9 cellular contexts compared by ENCODE assay signal in the genomic region with DNA sequence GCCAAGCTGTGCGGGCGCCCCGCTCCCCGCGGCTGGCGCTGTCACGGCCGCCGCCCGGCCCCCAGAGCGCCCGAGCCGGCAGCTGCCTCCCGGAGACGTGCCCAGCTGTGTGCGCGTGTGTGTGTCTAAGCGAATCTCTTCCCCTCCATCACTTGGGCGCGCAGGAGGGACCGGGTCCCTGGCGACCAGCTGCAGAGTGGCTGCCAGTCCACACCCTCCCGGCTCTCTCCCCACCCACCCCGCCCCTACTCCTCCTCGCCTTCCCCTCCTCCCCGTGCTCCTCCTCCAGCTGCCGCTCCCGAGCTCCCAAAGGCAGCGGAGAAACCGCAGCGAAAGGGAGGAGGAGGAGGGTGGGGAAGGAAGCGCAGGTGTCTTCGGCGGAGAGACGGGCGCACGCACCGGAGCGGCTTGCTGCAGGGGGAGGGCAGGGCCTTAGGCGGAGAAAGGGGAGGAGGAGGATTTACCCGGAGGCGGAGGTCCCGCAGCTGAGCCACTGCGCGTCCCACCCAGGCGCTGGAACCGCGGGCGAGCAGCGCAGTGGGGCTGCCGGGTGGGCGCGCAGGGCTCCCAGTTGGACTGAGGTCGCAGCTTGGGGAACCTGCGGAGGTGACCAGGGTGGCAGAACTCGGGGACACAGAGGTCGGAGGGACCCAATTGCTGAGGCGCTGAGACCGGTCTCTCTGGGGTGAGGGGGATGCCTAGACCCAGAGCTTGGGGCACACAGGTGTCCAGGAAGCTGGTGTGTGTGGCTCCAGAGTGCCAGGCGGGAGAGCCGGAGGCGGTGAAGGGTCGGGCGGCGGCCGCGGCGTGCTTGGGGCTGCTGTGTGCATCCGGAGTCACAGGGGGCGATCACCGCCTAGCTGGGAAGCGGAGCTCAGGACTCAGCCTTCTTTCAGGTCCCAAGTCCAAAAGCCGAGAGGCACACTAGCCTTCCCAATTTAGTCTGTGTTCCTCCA. TPM values are rescaled to one million over a fixed set of nuclear protein-coding genes. Genes with fewer than 3 reads are reported as not detected.
DNase-seq lines count a peak whose midpoint lies in the region; ATAC-seq, FAIRE-seq and TF ChIP-seq lines count a peak whose summit lies in the region.
"Had no signal": no experiment of that assay in that cellular context is flagged by ENCODE, and none has a peak within 500 bp of the region (broad histone marks: within the 10 kb centered on the region; RNA-seq: fewer than 3 reads in every experiment).

A gene with protein sequence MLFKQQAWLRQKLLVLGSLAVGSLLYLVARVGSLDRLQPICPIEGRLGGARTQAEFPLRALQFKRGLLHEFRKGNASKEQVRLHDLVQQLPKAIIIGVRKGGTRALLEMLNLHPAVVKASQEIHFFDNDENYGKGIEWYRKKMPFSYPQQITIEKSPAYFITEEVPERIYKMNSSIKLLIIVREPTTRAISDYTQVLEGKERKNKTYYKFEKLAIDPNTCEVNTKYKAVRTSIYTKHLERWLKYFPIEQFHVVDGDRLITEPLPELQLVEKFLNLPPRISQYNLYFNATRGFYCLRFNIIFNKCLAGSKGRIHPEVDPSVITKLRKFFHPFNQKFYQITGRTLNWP (minus strand): TSS at position 198 of the 956 bp plus-strand sequence. CDS start 280,178 bp downstream, outside the sequence.

- H3K36me3 ChIP-seq in MM.1S (replicated peaks; ENCODE audit: insufficient read depth, low read length) = no peaks in the 10 kb centered on the region
- H3K36me3 ChIP-seq in cardiac muscle cell = no peaks in the 10 kb centered on the region
- no peaks in the 10 kb centered on the region for H3K36me3 ChIP-seq in pancreas

- ATAC-seq in activated T-helper 17 cell treated with anti-CD3 and anti-CD28 coated beads, Interleukin-2, amount 50 U/mL, for 72 hours (replicated peaks) = no peak
- ATAC-seq in pancreas (peak; percentile 48 to 88 (median 84)), GM21529 (IDR thresholded peaks at IDR 0.05; ENCODE audit: unreplicated experiment) (no peak)

- peak within 1 kb of the TSS; percentile 99 for H2AFZ ChIP-seq in MM.1S (ENCODE audit: low read length)

- H3K27ac Mint-ChIP-seq in activated T-helper 17 cell treated with anti-CD3 and anti-CD28 coated beads, Interleukin-2, amount 50 U/mL, for 72 hours = no peak within 1 kb of the TSS

- DNase-seq in activated CD4-positive, alpha-beta T cell treated with anti-CD3 and anti-CD28 coated beads, Interleukin-2, amount 50 U/mL, for 48 hours = peak; percentile 3
- DNase-seq in activated CD4-positive, alpha-beta T cell treated with anti-CD3 and anti-CD28 coated beads for 1 hour = no peak
- DNase-seq in MM.1S = peak; percentile 72
- DNase-seq in cardiac muscle cell (ENCODE audit: low read depth in 1 of 2, low spot score in 1 of 2) = peak; percentile 14 to 88
- DNase-seq in pancreas = peak; percentile 6 to 72 (median 32)
- no peak for DNase-seq in AML-193 (lab: John Stamatoyannopoulos, UW)

- no peaks in the 10 kb centered on the region for H3K4me1 Mint-ChIP-seq in activated T-helper 17 cell treated with anti-CD3 and anti-CD28 coated beads, Interleukin-2, amount 50 U/mL, for 72 hours

- peak within 1 kb of the TSS; percentile 41; the same call in 1 of the 2 replicates for H3K9ac ChIP-seq in MM.1S (ENCODE audit: low read length)

- H3K9me3 Mint-ChIP-seq in activated T-helper 17 cell treated with anti-CD3 and anti-CD28 coated beads, Interleukin-2, amount 50 U/mL, for 72 hours = no peaks in the 10 kb centered on the region

- no peak for FAIRE-seq in pancreas (lab: Jason Lieb, UNC)

- H3K4me1 ChIP-seq in MM.1S (ENCODE audit: low read length) = peaks cover 12% of the 10 kb centered on the region
- peaks cover 3% of the 10 kb centered on the region for H3K4me1 ChIP-seq in cardiac muscle cell (ENCODE audit: low read depth)
- H3K4me1 ChIP-seq in pancreas = peaks cover 0 to 2% (median 0%) of the 10 kb centered on the region in 3 donors

- WGBS in pancreas, 2 donors = 0 to 1% methylated on average over 68 to 73 of the region's 73 CpGs

- H3K27me3 Mint-ChIP-seq in activated T-helper 17 cell treated with anti-CD3 and anti-CD28 coated beads, Interleukin-2, amount 50 U/mL, for 72 hours = peaks cover 46% of the 10 kb centered on the region

- peak within 1 kb of the TSS; percentile 83 for H3K4me3 ChIP-seq in MM.1S (ENCODE audit: low read length)
- peak within 1 kb of the TSS; percentile 50 for H3K4me3 ChIP-seq in cardiac muscle cell
- peak within 1 kb of the TSS; percentile 23 to 60 (median 39) for H3K4me3 ChIP-seq in pancreas

- peak within 1 kb of the TSS; percentile 95 for H3K4me2 ChIP-seq in MM.1S (ENCODE audit: low read depth, low read length)

- TF ChIP-seq CTCF in MM.1S (IDR thresholded peaks at IDR 0.05; ENCODE audit: low read length) (peak; percentile 54), cardiac muscle cell (IDR thresholded peaks at IDR 0.05; ENCODE audit: low read depth, low read length) (peak; percentile 12), pancreas (IDR thresholded peaks at IDR 0.05) (no peak)

- H3K27ac ChIP-seq in MM.1S (ENCODE audit: low read length) (peak within 1 kb of the TSS; percentile 49; the same call in 1 of the 2 replicates), cardiac muscle cell (peak within 1 kb of the TSS; percentile 27), pancreas (no peak within 1 kb of the TSS)

- no peaks in the 10 kb centered on the region for H3K9me2 ChIP-seq in MM.1S (replicated peaks; ENCODE audit: insufficient read depth, low read length)

- H4K20me1 ChIP-seq in MM.1S (ENCODE audit: insufficient read depth, low read length) = no peaks in the 10 kb centered on the region

- intact Hi-C loops in pancreas (cut with DNase I) = no loop called here

- no peaks in the 10 kb centered on the region for H3K79me2 ChIP-seq in MM.1S (ENCODE audit: low read length)

- H3K9me3 ChIP-seq in MM.1S (replicated peaks; ENCODE audit: insufficient read depth, low read length) (no peaks in the 10 kb centered on the region), cardiac muscle cell (ENCODE audit: low read depth) (no peaks in the 10 kb centered on the region), pancreas (no peaks in the 10 kb centered on the region)

- peaks cover 23% of the 10 kb centered on the region for H3F3A ChIP-seq in MM.1S (ENCODE audit: insufficient read depth, low read length)

- H3K27me3 ChIP-seq in MM.1S (replicated peaks; ENCODE audit: insufficient read depth, low read length) (no peaks in the 10 kb centered on the region), cardiac muscle cell (no peaks in the 10 kb centered on the region), pancreas (peaks cover 0 to 12% (median 0%) of the 10 kb centered on the region in 4 donors)

- H3K4me3 Mint-ChIP-seq in activated T-helper 17 cell treated with anti-CD3 and anti-CD28 coated beads, Interleukin-2, amount 50 U/mL, for 72 hours = peak within 1 kb of the TSS; percentile 37

- H3K36me3 Mint-ChIP-seq in activated T-helper 17 cell treated with anti-CD3 and anti-CD28 coated beads, Interleukin-2, amount 50 U/mL, for 72 hours (ENCODE audit: low read depth) = no peaks in the 10 kb centered on the region

RNA-seq across cellular contexts. Expression of the gene that starts here (rescaled TPM):
- total RNA-seq in activated T-helper 17 cell treated with anti-CD3 and anti-CD28 coated beads, Interleukin-2, amount 50 U/mL, for 72 hours = not detected
- 2.2 and 2.4 TPM in 2 replicates for total RNA-seq in cardiac muscle cell
- polyA plus RNA-seq in cardiac muscle cell = 4.1 and 5.6 TPM in 2 replicates
- under 1 TPM in 2 of 6 donors, not detected in 4; 0.08 to 0.12 TPM for total RNA-seq in pancreas
- polyA plus RNA-seq in pancreas = under 1 TPM; 0.11 to 0.26 TPM
- total RNA-seq: glomerular endothelial cell had no signal

Comparison
In these comparisons a context has a peak if more than half of its experiments do, and no peak if none do; other contexts are left out.
1. DNase-seq: peak in activated CD4-positive, alpha-beta T cell treated with anti-CD3 and anti-CD28 coated beads, Interleukin-2, amount 50 U/mL, for 48 hours (2 of 2), MM.1S (single experiment) and cardiac muscle cell (2 of 2); none in activated CD4-positive, alpha-beta T cell treated with anti-CD3 and anti-CD28 coated beads for 1 hour (single experiment) and AML-193 (0 of 2).
2. Peak in DNase-seq, ATAC-seq and H3K4me3 ChIP-seq in pancreas; RNA of the gene not detected or under 1 TPM.
3. H3K27ac ChIP-seq: peak in MM.1S (single experiment) and cardiac muscle cell (single experiment); none in pancreas (0 of 4).
4. CTCF ChIP-seq: peak in MM.1S (single experiment) and cardiac muscle cell (single experiment); none in pancreas (0 of 4).
5. Peak in every context shown above with its lines, with median percentiles within 50 percentile points of each other: H3K4me3 ChIP-seq.